ENCODE assay signal across 9 cellular contexts in the genomic region with DNA sequence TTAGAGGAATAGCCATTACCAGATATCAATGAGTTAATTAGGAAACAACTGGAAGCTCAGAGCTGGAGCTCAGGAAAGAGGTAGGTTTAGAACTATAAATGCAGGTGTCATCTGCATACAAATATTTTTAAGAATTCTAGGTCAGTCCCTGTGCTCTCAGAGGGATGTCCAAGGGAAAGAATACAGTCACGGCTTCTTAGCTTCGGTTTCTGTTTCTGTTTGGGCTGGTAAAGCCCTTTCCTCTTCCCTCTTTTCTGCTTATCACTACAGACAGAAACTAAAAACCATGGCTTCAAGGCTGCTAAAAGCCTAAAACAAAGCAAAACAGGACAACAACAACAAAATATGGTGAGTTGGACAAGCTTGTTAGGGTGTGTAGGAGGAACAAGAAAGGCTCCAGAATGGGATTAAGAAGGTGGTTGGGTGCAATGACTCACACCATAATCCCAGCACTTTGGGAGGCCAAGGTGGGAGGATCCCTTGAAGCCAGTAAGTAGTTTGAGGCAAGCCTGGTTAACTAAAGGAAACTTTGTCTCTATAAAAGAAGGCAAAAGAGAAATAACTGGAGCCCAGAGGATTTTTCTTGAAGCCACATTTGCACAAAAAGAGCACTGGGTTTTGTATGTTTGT.
DNase-seq lines count a peak whose midpoint lies in the region; ATAC-seq and TF ChIP-seq lines count a peak whose summit lies in the region.
"Had no signal": no experiment of that assay in that cellular context is flagged by ENCODE, and none has a peak within 500 bp of the region (broad histone marks: within the 10 kb centered on the region; RNA-seq: fewer than 3 reads in every experiment).

No MANE protein-coding gene starts in this region.

- H3K9me3 ChIP-seq in Loucy (ENCODE audit: insufficient read depth, low read depth, low read length) (no peaks in the 10 kb centered on the region), mucosa of descending colon (no peaks in the 10 kb centered on the region)
- H3K9me3 ChIP-seq: pancreas had no signal

- in situ Hi-C loops in brain microvascular endothelial cell (cut with HindIII; ENCODE audit: low pct_ligation_motif_present, low sequenced_read_pairs) = no loop called here

- H3K79me2 ChIP-seq in Loucy (ENCODE audit: insufficient read depth, low read length) = no peaks in the 10 kb centered on the region

- peak; percentile 2 to 57 for DNase-seq in NOMO-1 (lab: John Stamatoyannopoulos, UW; ENCODE audit: unreplicated experiment in 2 of 2)
- no peak for DNase-seq in NOMO-1 treated with dmso at 0.1 percent for 144 hours (lab: John Stamatoyannopoulos, UW; ENCODE audit: unreplicated experiment)
- DNase-seq in mucosa of descending colon = peak in 1 of 3 donors; percentile 6
- no peak for DNase-seq in SW480 (ENCODE audit: low spot score)
- DNase-seq in brain microvascular endothelial cell = no peak
- no peak for DNase-seq in omental fat pad (ENCODE audit: low spot score)
- DNase-seq: pancreas had no signal

- peak; percentile 93 for ATAC-seq in HG02588 (IDR thresholded peaks at IDR 0.05; ENCODE audit: unreplicated experiment)
- ATAC-seq in mucosa of descending colon = peak; percentile 34
- no peak for ATAC-seq in omental fat pad (ENCODE audit: low FRiP score)

- no peaks in the 10 kb centered on the region for H3K36me3 ChIP-seq in Loucy (ENCODE audit: insufficient read depth, low read length)
- H3K36me3 ChIP-seq in mucosa of descending colon (ENCODE audit: low read depth) = no peaks in the 10 kb centered on the region
- no peaks in the 10 kb centered on the region for H3K36me3 ChIP-seq in brain microvascular endothelial cell (replicated peaks)
- H3K36me3 ChIP-seq: pancreas had no signal

- TF ChIP-seq CTCF in Loucy (conservative IDR thresholded peaks at IDR 0.05; ENCODE audit: low read length) (no peak), mucosa of descending colon (IDR thresholded peaks at IDR 0.05) (no peak), brain microvascular endothelial cell (IDR thresholded peaks at IDR 0.05; ENCODE audit: low read depth, low read length, missing control alignments) (no peak), omental fat pad (IDR thresholded peaks at IDR 0.05) (no peak)

- no peak overlapping the region for H3K9ac ChIP-seq in Loucy (ENCODE audit: low read depth, low read length, poor library complexity, severe bottlenecking)

- H3K27me3 ChIP-seq in Loucy (ENCODE audit: insufficient read depth, low read length, poor library complexity, severe bottlenecking) (no peaks in the 10 kb centered on the region), brain microvascular endothelial cell (replicated peaks) (no peaks in the 10 kb centered on the region)
- H3K27me3 ChIP-seq: pancreas had no signal

- H3F3A ChIP-seq in Loucy (ENCODE audit: low read depth) = no peaks in the 10 kb centered on the region

- H4K20me1 ChIP-seq in Loucy (ENCODE audit: insufficient read depth, low read length, poor library complexity, severe bottlenecking) = no peaks in the 10 kb centered on the region

- no peaks in the 10 kb centered on the region for H3K4me1 ChIP-seq in Loucy (ENCODE audit: insufficient read depth, low read length, poor library complexity, severe bottlenecking)
- H3K4me1 ChIP-seq in mucosa of descending colon (ENCODE audit: low read depth) = no peaks in the 10 kb centered on the region
- H3K4me1 ChIP-seq: pancreas had no signal

- intact Hi-C loops in mucosa of descending colon (cut with DNase I, micrococcal nuclease) = no loop called here

- no peak overlapping the region for H3K27ac ChIP-seq in brain microvascular endothelial cell

- no peak overlapping the region for H3K4me2 ChIP-seq in Loucy (ENCODE audit: low read depth, low read length, poor library complexity, severe bottlenecking)

- H3K4me3 ChIP-seq in Loucy (ENCODE audit: low read length, poor library complexity, severe bottlenecking) (no peak overlapping the region), mucosa of descending colon (no peak overlapping the region), brain microvascular endothelial cell (ENCODE audit: low read depth, low read length) (no peak overlapping the region)
- H3K4me3 ChIP-seq: pancreas had no signal

- peak overlapping the region; percentile 41; the same call in 1 of the 2 replicates for H2AFZ ChIP-seq in Loucy (ENCODE audit: low read length)

- H3K9me2 ChIP-seq in Loucy (replicated peaks; ENCODE audit: low read depth, low read length) = no peaks in the 10 kb centered on the region

Comparison
In these comparisons a context has a peak if more than half of its experiments do, and no peak if none do; other contexts are left out.
1. DNase-seq: peak in NOMO-1 (2 of 2); none in NOMO-1 treated with dmso at 0.1 percent for 144 hours (single experiment), SW480 (single experiment), brain microvascular endothelial cell (single experiment) and omental fat pad (single experiment).